Comparison of ENCODE assay signal across 38 cellular contexts in genomic region chr6:48626421-48626820, GRCh38.
"Had no signal": no experiment of that assay in that cellular context is flagged by ENCODE, and none has a peak within 500 bp of the region (broad histone marks: within the 10 kb centered on the region; RNA-seq: fewer than 3 reads in every experiment).

No MANE protein-coding gene starts in this region.

- H3K27ac ChIP-seq: adrenal gland, cardiac muscle cell, Peyer's patch, VCaP had no signal

- H3K4me3 Mint-ChIP-seq: activated B cell treated with CpG ODN at 0.5 μM for 24 hours; activated CD4-positive, alpha-beta memory T cell treated with anti-CD3 and anti-CD28 coated beads for 36 hours; activated naive CD4-positive, alpha-beta T cell treated with anti-CD3 and anti-CD28 coated beads for 36 hours; activated T-cell treated with anti-CD3 and anti-CD28 coated beads, Interleukin-2, amount 50 U/mL, for 4 hours; activated T-helper 1 cell treated with anti-CD3 and anti-CD28 coated beads, Interleukin-12 subunit alpha, Interleukin-12 subunit beta, Interleukin-2, Interleukin-4 antibody, amounts not matched to agents 30 ng/mL and 10 ng/mL and 1 ng/mL, durations not matched to agents 14 hours and 24 hours and 36 hours; brain; central memory CD8-positive, alpha-beta T cell had no signal

- H3K27ac Mint-ChIP-seq: activated B cell treated with CpG ODN at 0.5 μM for 24 hours; activated CD4-positive, alpha-beta memory T cell treated with anti-CD3 and anti-CD28 coated beads for 36 hours; activated naive CD4-positive, alpha-beta T cell treated with anti-CD3 and anti-CD28 coated beads for 36 hours; activated naive CD4-positive, alpha-beta T cell treated with anti-CD3 and anti-CD28 coated beads, Interleukin-2, amount 50 U/mL, for 72 hours; activated T-helper 1 cell treated with anti-CD3 and anti-CD28 coated beads, Interleukin-12 subunit alpha, Interleukin-12 subunit beta, Interleukin-2, Interleukin-4 antibody, amounts not matched to agents 30 ng/mL and 10 ng/mL and 1 ng/mL, durations not matched to agents 14 hours and 24 hours and 36 hours had no signal

- H3K27me3 ChIP-seq: adrenal gland, cardiac muscle cell, Peyer's patch had no signal

- ATAC-seq: activated naive CD4-positive, alpha-beta T cell treated with anti-CD3 and anti-CD28 coated beads, Interleukin-2, amount 50 U/mL, for 72 hours; activated T-cell treated with anti-CD3 and anti-CD28 coated beads, Interleukin-2, amount 50 U/mL, for 4 hours; PC-3; Right ventricle myocardium inferior had no signal

- DNase-seq: activated B cell treated with CpG ODN at 0.5 μM for 24 hours; activated CD4-positive, alpha-beta memory T cell treated with anti-CD3 and anti-CD28 coated beads for 36 hours; activated CD4-positive, alpha-beta T cell treated with anti-CD3 and anti-CD28 coated beads for 4 hours; activated CD4-positive, alpha-beta T cell treated with anti-CD3 and anti-CD28 coated beads, Interleukin-2, amount 50 U/mL, for 1 hour; activated CD4-positive, CD25-positive, alpha-beta regulatory T cell treated with anti-CD3 and anti-CD28 coated beads, Interleukin-2, amount 50 U/mL, for 72 hours; activated CD8-positive, alpha-beta memory T cell treated with anti-CD3 and anti-CD28 coated beads, Interleukin-2, amount 50 U/mL, for 4 hours; activated gamma-delta T cell treated with Interleukin-2 at 50 U/mL for 16 hours; activated naive CD4-positive, alpha-beta T cell treated with anti-CD3 and anti-CD28 coated beads for 36 hours; activated T-cell treated with anti-CD3 and anti-CD28 coated beads for 4 hours; activated T-cell treated with anti-CD3 and anti-CD28 coated beads, Interleukin-2, amount 50 U/mL, for 4 hours; adrenal gland; anterior cingulate cortex; Kasumi-1; KG1; NCI-H1092 treated with DMSO at 0.1 percent for 48 hours; NCI-H1417; NCI-H146; NCI-H187; NCI-H2029 treated with DMSO at 0.1 percent for 48 hours; NCI-H2107; NCI-H2171; NCI-H446; NCI-H524 treated with DMSO at 0.1 percent for 48 hours; PC-3; Peyer's patch; RPMI8226; SIG-M5; SW 1271; T-helper 1 cell; T-helper 2 cell; T-helper 9 cell had no signal

- H3K36me3 ChIP-seq: adrenal gland, cardiac muscle cell, Peyer's patch had no signal

- H3K36me3 Mint-ChIP-seq: activated CD4-positive, alpha-beta memory T cell treated with anti-CD3 and anti-CD28 coated beads for 36 hours; activated naive CD4-positive, alpha-beta T cell treated with anti-CD3 and anti-CD28 coated beads, Interleukin-2, amount 50 U/mL, for 72 hours; brain had no signal

- H3K9me3 Mint-ChIP-seq: activated T-helper 1 cell treated with anti-CD3 and anti-CD28 coated beads, Interleukin-12 subunit alpha, Interleukin-12 subunit beta, Interleukin-2, Interleukin-4 antibody, amounts not matched to agents 30 ng/mL and 10 ng/mL and 1 ng/mL, durations not matched to agents 14 hours and 24 hours and 36 hours; brain had no signal

- H3K27me3 Mint-ChIP-seq: activated B cell treated with CpG ODN at 0.5 μM for 24 hours; activated CD4-positive, alpha-beta memory T cell treated with anti-CD3 and anti-CD28 coated beads for 36 hours; central memory CD8-positive, alpha-beta T cell had no signal

- H3K4me1 Mint-ChIP-seq: activated B cell treated with CpG ODN at 0.5 μM for 24 hours; central memory CD8-positive, alpha-beta T cell had no signal

- H3K9me3 ChIP-seq: adrenal gland, Peyer's patch had no signal

- H3K4me3 ChIP-seq: adrenal gland, cardiac muscle cell, Peyer's patch had no signal

- H3K4me1 ChIP-seq: adrenal gland, Peyer's patch had no signal
